31 cellular contexts compared by ENCODE assay signal in genomic region chr19:29379257-29379986, GRCh38.
DNase-seq lines count a peak whose midpoint lies in the region; ATAC-seq, FAIRE-seq and TF ChIP-seq lines count a peak whose summit lies in the region.
"Had no signal": no experiment of that assay in that cellular context is flagged by ENCODE, and none has a peak within 500 bp of the region (broad histone marks: within the 10 kb centered on the region; RNA-seq: fewer than 3 reads in every experiment).

No MANE protein-coding gene starts in this region.

- peak in 2 of 3 donors; percentile 13 to 17 for DNase-seq in right lobe of liver
- DNase-seq in HepG2 (ENCODE audit: low spot score) = no peak
- DNase-seq in colonic mucosa = peak; percentile 4
- DNase-seq in vagina (ENCODE audit: extremely low spot score in 2 of 2) = peak; percentile 42 to 58
- no peak for DNase-seq in CD4-positive, alpha-beta memory T cell
- DNase-seq in effector CD4-positive, alpha-beta T cell = no peak
- no peak for DNase-seq in glutamatergic neuron
- DNase-seq: ACHN; activated CD4-positive, alpha-beta T cell treated with anti-CD3 and anti-CD28 coated beads for 48 hours; C1 segment of cervical spinal cord; EL; gastrocnemius medialis; GM23248; mesenchymal stem cell; NCI-H1092; NCI-H1694 treated with DMSO at 0.1 percent for 48 hours; NCI-H526; PC-9; SHP77; WERI-Rb-1 had no signal

- no peak for TF ChIP-seq POLR2A in right lobe of liver (IDR thresholded peaks at IDR 0.05)
- TF ChIP-seq POLR2A in HepG2 (IDR thresholded peaks at IDR 0.05; ENCODE audit: insufficient read depth in 1 of 2, low read depth in 2 of 2, low read length in 2 of 2) = no peak
- no peak for TF ChIP-seq POLR2A in vagina (IDR thresholded peaks at IDR 0.05)

- POLR2A ChIA-PET in HepG2 (lab: Yijun Ruan, JAX) = no interaction called here
- POLR2A ChIA-PET in CD4-positive, alpha-beta memory T cell (lab: Charles Lee; ENCODE audit: partially characterized antibody) = no interaction called here

- no peak for TF ChIP-seq RAD21 in HepG2 (CRISPR knock-in tag; IDR thresholded peaks at IDR 0.05)

- H3K4me1 ChIP-seq in right lobe of liver (no peaks in the 10 kb centered on the region), HepG2 (ENCODE audit: insufficient read depth, low read length) (no peaks in the 10 kb centered on the region), colonic mucosa (no peaks in the 10 kb centered on the region), vagina (no peaks in the 10 kb centered on the region)
- no peaks in the 10 kb centered on the region for H3K4me1 ChIP-seq in CD4-positive, alpha-beta memory T cell (ENCODE audit: insufficient read depth, low read length)
- H3K4me1 ChIP-seq: gastrocnemius medialis, upper lobe of left lung had no signal

- H3K4me1 Mint-ChIP-seq in nephron (peaks cover 23% of the 10 kb centered on the region), glutamatergic neuron (ENCODE audit: low read depth, unreplicated experiment) (peaks cover 13% of the 10 kb centered on the region)
- no peaks in the 10 kb centered on the region for H3K4me1 Mint-ChIP-seq in CD4-positive, alpha-beta memory T cell
- H3K4me1 Mint-ChIP-seq: activated T-helper 17 cell treated with anti-CD3 and anti-CD28 coated beads, Interleukin-2, amount 50 U/mL, for 72 hours; IgD-negative memory B cell had no signal

- in situ Hi-C loops in HepG2 (cut with HindIII; ENCODE audit: extremely low pct_ligation_motif_present, low pct_unique_long_range_greater_than_20kb) = no loop called here

- TF ChIP-seq CTCF in right lobe of liver (IDR thresholded peaks at IDR 0.05) (no peak), HepG2 (CRISPR knock-in tag; IDR thresholded peaks at IDR 0.05) (no peak), colonic mucosa (IDR thresholded peaks at IDR 0.05) (no peak), nephron (IDR thresholded peaks at IDR 0.05; ENCODE audit: unreplicated experiment in 3 of 3) (no peak), vagina (IDR thresholded peaks at IDR 0.05) (no peak), glutamatergic neuron (IDR thresholded peaks at IDR 0.05; ENCODE audit: partially characterized antibody, unreplicated experiment) (no peak)

- intact Hi-C loops in right lobe of liver (cut with DNase I) (no loop called here), HepG2 (cut with micrococcal nuclease; ENCODE audit: unreplicated experiment) (no loop called here), colonic mucosa (cut with DNase I) (no loop called here), vagina (cut with DNase I) (no loop called here)
- intact Hi-C loops in CD4-positive, alpha-beta memory T cell (cut with micrococcal nuclease) = no loop called here

- H3K27ac ChIP-seq in right lobe of liver (no peak overlapping the region), HepG2 (ENCODE audit: extremely low read length, insufficient read depth, low read length) (no peak overlapping the region), colonic mucosa (no peak overlapping the region), vagina (no peak overlapping the region)
- no peak overlapping the region for H3K27ac ChIP-seq in CD4-positive, alpha-beta memory T cell (ENCODE audit: low read depth, low read length)
- H3K27ac ChIP-seq: gastrocnemius medialis, GM23248, hepatocyte, PC-9, upper lobe of left lung, WERI-Rb-1 had no signal

- ATAC-seq in right lobe of liver = no peak
- ATAC-seq in HepG2 = no peak
- ATAC-seq: activated naive CD4-positive, alpha-beta T cell treated with anti-CD3 and anti-CD28 coated beads, Interleukin-2, amount 50 U/mL, for 72 hours; activated T-helper 17 cell treated with anti-CD3 and anti-CD28 coated beads, Interleukin-2, amount 50 U/mL, for 72 hours; gastrocnemius medialis; GM12878; left colon had no signal

- H3K9me3 ChIP-seq in right lobe of liver (no peaks in the 10 kb centered on the region), HepG2 (ENCODE audit: low read length) (no peaks in the 10 kb centered on the region), colonic mucosa (no peaks in the 10 kb centered on the region), vagina (no peaks in the 10 kb centered on the region)
- H3K9me3 ChIP-seq in CD4-positive, alpha-beta memory T cell (ENCODE audit: control insufficient read depth in 1 of 2, low read length in 2 of 2) = no peaks in the 10 kb centered on the region
- H3K9me3 ChIP-seq: gastrocnemius medialis, upper lobe of left lung had no signal

- no peak overlapping the region for H2AFZ ChIP-seq in HepG2 (ENCODE audit: low read length)
- H2AFZ ChIP-seq: GM23248, hepatocyte, PC-9 had no signal

- H3K9me3 Mint-ChIP-seq in nephron (no peaks in the 10 kb centered on the region), glutamatergic neuron (ENCODE audit: unreplicated experiment) (peaks cover 4% of the 10 kb centered on the region)
- peaks cover 0 to under 1% (median 0%) of the 10 kb centered on the region in 8 donors for H3K9me3 Mint-ChIP-seq in CD4-positive, alpha-beta memory T cell
- H3K9me3 Mint-ChIP-seq: activated naive CD4-positive, alpha-beta T cell treated with anti-CD3 and anti-CD28 coated beads, Interleukin-2, amount 50 U/mL, for 72 hours; activated T-helper 17 cell treated with anti-CD3 and anti-CD28 coated beads, Interleukin-2, amount 50 U/mL, for 72 hours had no signal

- H3K27me3 ChIP-seq in right lobe of liver = no peaks in the 10 kb centered on the region
- no peaks in the 10 kb centered on the region; a peak in 1 of 5 replicates for H3K27me3 ChIP-seq in HepG2 (ENCODE audit: control insufficient read depth in 1 of 2, insufficient read depth in 2 of 2, low read length in 2 of 2)
- H3K27me3 ChIP-seq in colonic mucosa = no peaks in the 10 kb centered on the region
- H3K27me3 ChIP-seq in vagina = no peaks in the 10 kb centered on the region
- H3K27me3 ChIP-seq in CD4-positive, alpha-beta memory T cell (ENCODE audit: insufficient read depth, low read length) = no peaks in the 10 kb centered on the region
- H3K27me3 ChIP-seq: hepatocyte, upper lobe of left lung had no signal

- no peak overlapping the region for H3K9ac ChIP-seq in HepG2 (ENCODE audit: insufficient read depth, low read depth, low read length)
- no peak overlapping the region for H3K9ac ChIP-seq in colonic mucosa (ENCODE audit: low read depth in 2 of 2, low read length in 2 of 2)
- H3K9ac ChIP-seq: GM23248 had no signal

- BruUV-seq in HepG2 (replicated peaks; lab: Mats Ljungman, UMichigan) = no TSS peak

- H3K79me2 ChIP-seq in HepG2 (ENCODE audit: insufficient read depth, low read length) = no peaks in the 10 kb centered on the region
- H3K79me2 ChIP-seq: hepatocyte had no signal

- peak overlapping the region; percentile 27 to 71 (median 51) for H3K27ac Mint-ChIP-seq in nephron
- H3K27ac Mint-ChIP-seq in CD4-positive, alpha-beta memory T cell = no peak overlapping the region
- no peak overlapping the region for H3K27ac Mint-ChIP-seq in glutamatergic neuron (ENCODE audit: unreplicated experiment)
- H3K27ac Mint-ChIP-seq: activated naive CD4-positive, alpha-beta T cell treated with anti-CD3 and anti-CD28 coated beads, Interleukin-2, amount 50 U/mL, for 72 hours; activated T-helper 17 cell treated with anti-CD3 and anti-CD28 coated beads, Interleukin-2, amount 50 U/mL, for 72 hours; IgD-negative memory B cell had no signal

- H3K36me3 ChIP-seq in right lobe of liver (no peaks in the 10 kb centered on the region), HepG2 (replicated peaks in 1 of 2; ENCODE audit: control insufficient read depth in 1 of 2, insufficient read depth in 2 of 2, low read length in 2 of 2) (no peaks in the 10 kb centered on the region), colonic mucosa (no peaks in the 10 kb centered on the region), vagina (no peaks in the 10 kb centered on the region)
- H3K36me3 ChIP-seq in CD4-positive, alpha-beta memory T cell (ENCODE audit: insufficient read depth, low read length) = no peaks in the 10 kb centered on the region
- H3K36me3 ChIP-seq: gastrocnemius medialis, upper lobe of left lung, WERI-Rb-1 had no signal

- H3K4me2 ChIP-seq in HepG2 (ENCODE audit: low read depth, low read length) = no peak overlapping the region
- H3K4me2 ChIP-seq: hepatocyte, PC-9, smooth muscle cell had no signal

- 40% methylated on average over 4 of the region's 11 CpGs for WGBS in right lobe of liver (ENCODE audit: insufficient coverage, low coverage, low lambda C conversion rate, missing lambda C conversion rate)
- WGBS in HepG2 (ENCODE audit: low lambda C conversion rate) = 34% methylated on average over 10 of the region's 11 CpGs

- H4K20me1 ChIP-seq in HepG2 (ENCODE audit: insufficient read depth, low read length) = no peaks in the 10 kb centered on the region

- H3K36me3 Mint-ChIP-seq in nephron (ENCODE audit: low read depth) = no peaks in the 10 kb centered on the region
- H3K36me3 Mint-ChIP-seq in CD4-positive, alpha-beta memory T cell = no peaks in the 10 kb centered on the region
- no peaks in the 10 kb centered on the region for H3K36me3 Mint-ChIP-seq in glutamatergic neuron (ENCODE audit: unreplicated experiment)
- H3K36me3 Mint-ChIP-seq: activated naive CD4-positive, alpha-beta T cell treated with anti-CD3 and anti-CD28 coated beads, Interleukin-2, amount 50 U/mL, for 72 hours; IgD-negative memory B cell had no signal

- H3K27me3 Mint-ChIP-seq in nephron (ENCODE audit: low read depth) (peaks cover 42% of the 10 kb centered on the region), glutamatergic neuron (ENCODE audit: unreplicated experiment) (peaks cover 4% of the 10 kb centered on the region)
- H3K27me3 Mint-ChIP-seq in CD4-positive, alpha-beta memory T cell = peaks cover 10 to 11% of the 10 kb centered on the region in 2 donors

- H3K4me3 ChIP-seq in right lobe of liver (no peak overlapping the region), HepG2 (replicated peaks in 1 of 3; ENCODE audit: insufficient read depth in 1 of 3, low read depth in 2 of 3, low read length in 3 of 3) (no peak overlapping the region), colonic mucosa (no peak overlapping the region), vagina (no peak overlapping the region)
- no peak overlapping the region for H3K4me3 ChIP-seq in CD4-positive, alpha-beta memory T cell (ENCODE audit: low read length in 2 of 2)
- H3K4me3 ChIP-seq: gastrocnemius medialis, GM12878, GM23248, hepatocyte, PC-9, smooth muscle cell, upper lobe of left lung had no signal

- H3K4me3 Mint-ChIP-seq in nephron (no peak overlapping the region), glutamatergic neuron (ENCODE audit: unreplicated experiment) (no peak overlapping the region)
- H3K4me3 Mint-ChIP-seq in CD4-positive, alpha-beta memory T cell = no peak overlapping the region
- H3K4me3 Mint-ChIP-seq: activated T-helper 17 cell treated with anti-CD3 and anti-CD28 coated beads, Interleukin-2, amount 50 U/mL, for 72 hours; IgD-negative memory B cell had no signal

- TF ChIP-seq EP300 in HepG2 (IDR thresholded peaks at IDR 0.05; ENCODE audit: low read depth in 2 of 2, low read length in 2 of 2) = no peak
- TF ChIP-seq EP300 in HepG2 (CRISPR knock-in tag; IDR thresholded peaks at IDR 0.05; ENCODE audit: borderline replicate concordance) = no peak

- no peak for FAIRE-seq in HepG2 (lab: Jason Lieb, UNC)
- FAIRE-seq: bronchial epithelial cell, endometrium, GM12878 had no signal

- CTCF ChIA-PET in HepG2 (lab: Yijun Ruan, JAX; ENCODE audit: low intra/inter-chr PET ratio, low total read pairs) = no interaction called here
- CTCF ChIA-PET in CD4-positive, alpha-beta memory T cell (lab: Charles Lee; ENCODE audit: partially characterized antibody) = no interaction called here

TF ChIP-seq in HepG2, 621 proteins besides CTCF, POLR2A, EP300 and RAD21 (continues in another document):
- TF ChIP-seq ZNF879 (CRISPR knock-in tag; IDR thresholded peaks at IDR 0.05) = no peak
- no peak for TF ChIP-seq ZNF143 (CRISPR knock-in tag; IDR thresholded peaks at IDR 0.05)

Comparison
In these comparisons a context has a peak if more than half of its experiments do, and no peak if none do; other contexts are left out.
1. DNase-seq: peak in right lobe of liver (2 of 3), colonic mucosa (single experiment) and vagina (2 of 2); none in HepG2 (single experiment), CD4-positive, alpha-beta memory T cell (0 of 5), effector CD4-positive, alpha-beta T cell (single experiment) and glutamatergic neuron (single experiment).
2. H3K27ac Mint-ChIP-seq: peak in nephron (3 of 3); none in CD4-positive, alpha-beta memory T cell (0 of 7) and glutamatergic neuron (single experiment).